ENCODE assay signal across 34 cellular contexts in the genomic region with DNA sequence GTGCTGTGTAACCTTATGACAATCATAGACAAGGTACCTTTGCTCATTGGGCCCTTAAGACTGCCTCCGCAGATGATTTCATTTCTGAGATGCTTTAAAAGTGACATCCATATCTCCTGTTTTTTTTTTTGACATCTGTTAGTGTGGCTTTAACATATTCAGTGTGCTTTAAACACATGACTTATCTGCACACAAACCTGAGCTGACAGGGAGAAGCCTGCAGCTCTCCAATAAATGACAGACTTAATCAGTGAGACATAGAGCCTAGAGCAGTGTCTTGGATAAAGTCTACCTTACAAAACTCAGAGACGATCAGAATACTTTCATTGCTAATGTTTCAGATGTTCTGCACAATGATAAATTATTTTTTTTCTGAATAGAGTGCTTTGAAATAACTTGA.
"Had no signal": no experiment of that assay in that cellular context is flagged by ENCODE, and none has a peak within 500 bp of the region (broad histone marks: within the 10 kb centered on the region; RNA-seq: fewer than 3 reads in every experiment).

No MANE protein-coding gene starts in this region.

- ATAC-seq: activated CD8-positive, alpha-beta T cell treated with anti-CD3 and anti-CD28 coated beads for 36 hours; activated naive CD8-positive, alpha-beta T cell treated with anti-CD3 and anti-CD28 coated beads, Interleukin-2, amount 50 U/mL, for 24 hours; body of pancreas; esophagus mucosa; T-helper 17 cell had no signal

- H3K4me3 ChIP-seq: adrenal gland, body of pancreas, colonic mucosa, dorsolateral prefrontal cortex had no signal

- DNase-seq: activated CD4-positive, alpha-beta T cell treated with anti-CD3 and anti-CD28 coated beads for 4 hours; activated CD4-positive, alpha-beta T cell treated with anti-CD3 and anti-CD28 coated beads, Interleukin-2, amount 50 U/mL, for 1 hour; activated CD4-positive, alpha-beta T cell treated with anti-CD3 and anti-CD28 coated beads, Interleukin-2, amount 50 U/mL, for 48 hours; activated CD4-positive, CD25-positive, alpha-beta regulatory T cell; activated CD4-positive, CD25-positive, alpha-beta regulatory T cell treated with anti-CD3 and anti-CD28 coated beads, Interleukin-2, amount 50 U/mL, for 72 hours; activated CD8-positive, alpha-beta memory T cell treated with anti-CD3 and anti-CD28 coated beads for 24 hours; activated CD8-positive, alpha-beta memory T cell treated with anti-CD3 and anti-CD28 coated beads, Interleukin-2, amount 50 U/mL, for 4 hours; activated CD8-positive, alpha-beta T cell treated with anti-CD3 and anti-CD28 coated beads for 36 hours; activated effector memory CD4-positive, alpha-beta T cell treated with anti-CD3 and anti-CD28 coated beads, Interleukin-2, amount 50 U/mL, for 16 hours; activated naive CD4-positive, alpha-beta T cell treated with anti-CD3 and anti-CD28 coated beads for 36 hours; activated naive CD8-positive, alpha-beta T cell treated with anti-CD3 and anti-CD28 coated beads for 36 hours; activated naive CD8-positive, alpha-beta T cell treated with anti-CD3 and anti-CD28 coated beads, Interleukin-2, amount 50 U/mL, for 24 hours; activated T-cell treated with anti-CD3 and anti-CD28 coated beads, Interleukin-2, amount 50 U/mL, for 1 hour; activated T-cell treated with anti-CD3 and anti-CD28 coated beads, Interleukin-2, amount 50 U/mL, for 48 hours; adrenal gland; amygdala; aorta; body of pancreas; caudate nucleus; cerebellar nuclear complex; colonic mucosa; dorsolateral prefrontal cortex; effector memory CD4-positive, alpha-beta T cell; endodermal cell; foreskin fibroblast; head of caudate nucleus; T-helper 1 cell; T-helper 17 cell; T1000 had no signal

- H3K9me3 ChIP-seq: adrenal gland, body of pancreas, colonic mucosa had no signal

- H3K27me3 Mint-ChIP-seq: activated CD8-positive, alpha-beta T cell treated with anti-CD3 and anti-CD28 coated beads for 36 hours; activated naive CD4-positive, alpha-beta T cell treated with anti-CD3 and anti-CD28 coated beads, Interleukin-2, amount 50 U/mL, for 24 hours; activated naive CD8-positive, alpha-beta T cell treated with anti-CD3 and anti-CD28 coated beads for 36 hours; activated naive CD8-positive, alpha-beta T cell treated with anti-CD3 and anti-CD28 coated beads, Interleukin-2, amount 50 U/mL, for 24 hours; T-helper 17 cell had no signal

- H3K4me3 Mint-ChIP-seq: activated CD8-positive, alpha-beta T cell treated with anti-CD3 and anti-CD28 coated beads for 36 hours; activated naive CD4-positive, alpha-beta T cell treated with anti-CD3 and anti-CD28 coated beads for 36 hours; activated naive CD4-positive, alpha-beta T cell treated with anti-CD3 and anti-CD28 coated beads, Interleukin-2, amount 50 U/mL, for 24 hours; activated naive CD8-positive, alpha-beta T cell treated with anti-CD3 and anti-CD28 coated beads for 36 hours; activated naive CD8-positive, alpha-beta T cell treated with anti-CD3 and anti-CD28 coated beads, Interleukin-2, amount 50 U/mL, for 24 hours; activated T-helper 1 cell treated with anti-CD3 and anti-CD28 coated beads, Interleukin-12 subunit alpha, Interleukin-12 subunit beta, Interleukin-2, Interleukin-4 antibody, amounts not matched to agents 30 ng/mL and 10 ng/mL and 1 ng/mL, durations not matched to agents 14 hours and 24 hours and 36 hours; endodermal cell; T-helper 17 cell; T-helper 2 cell treated with Interferon-gamma antibody and Interleukin-4, amounts not matched to agents 5 μg/mL and 100 μg/mL, for 36 hours had no signal

- H3K4me1 ChIP-seq: adrenal gland, body of pancreas, colonic mucosa had no signal

- H3K36me3 ChIP-seq: adrenal gland, colonic mucosa had no signal

- H3K27ac ChIP-seq: adrenal gland, body of pancreas, colonic mucosa, dorsolateral prefrontal cortex had no signal

- H3K9me3 Mint-ChIP-seq: activated naive CD4-positive, alpha-beta T cell treated with anti-CD3 and anti-CD28 coated beads for 36 hours; endodermal cell had no signal

- H3K27ac Mint-ChIP-seq: activated CD8-positive, alpha-beta T cell treated with anti-CD3 and anti-CD28 coated beads for 36 hours; activated naive CD4-positive, alpha-beta T cell treated with anti-CD3 and anti-CD28 coated beads for 36 hours; activated naive CD4-positive, alpha-beta T cell treated with anti-CD3 and anti-CD28 coated beads, Interleukin-2, amount 50 U/mL, for 24 hours; activated naive CD8-positive, alpha-beta T cell treated with anti-CD3 and anti-CD28 coated beads for 36 hours; activated naive CD8-positive, alpha-beta T cell treated with anti-CD3 and anti-CD28 coated beads, Interleukin-2, amount 50 U/mL, for 24 hours; activated T-helper 1 cell treated with anti-CD3 and anti-CD28 coated beads, Interleukin-12 subunit alpha, Interleukin-12 subunit beta, Interleukin-2, Interleukin-4 antibody, amounts not matched to agents 30 ng/mL and 10 ng/mL and 1 ng/mL, durations not matched to agents 14 hours and 24 hours and 36 hours; activated T-helper 2 cell treated with anti-CD3 and anti-CD28 coated beads, Interferon-gamma antibody, Interleukin-2, Interleukin-4, amounts not matched to agents 10 μg/mL and 5 μg/mL and 100 μg/mL, durations not matched to agents 14 hours and 24 hours and 36 hours; endodermal cell; T-helper 17 cell; T-helper 2 cell treated with Interferon-gamma antibody and Interleukin-4, amounts not matched to agents 5 μg/mL and 100 μg/mL, for 36 hours had no signal

- H3K27me3 ChIP-seq: adrenal gland, body of pancreas, colonic mucosa, dorsolateral prefrontal cortex had no signal
